ENCODE assay signal across 8 cellular contexts in the genomic region with DNA sequence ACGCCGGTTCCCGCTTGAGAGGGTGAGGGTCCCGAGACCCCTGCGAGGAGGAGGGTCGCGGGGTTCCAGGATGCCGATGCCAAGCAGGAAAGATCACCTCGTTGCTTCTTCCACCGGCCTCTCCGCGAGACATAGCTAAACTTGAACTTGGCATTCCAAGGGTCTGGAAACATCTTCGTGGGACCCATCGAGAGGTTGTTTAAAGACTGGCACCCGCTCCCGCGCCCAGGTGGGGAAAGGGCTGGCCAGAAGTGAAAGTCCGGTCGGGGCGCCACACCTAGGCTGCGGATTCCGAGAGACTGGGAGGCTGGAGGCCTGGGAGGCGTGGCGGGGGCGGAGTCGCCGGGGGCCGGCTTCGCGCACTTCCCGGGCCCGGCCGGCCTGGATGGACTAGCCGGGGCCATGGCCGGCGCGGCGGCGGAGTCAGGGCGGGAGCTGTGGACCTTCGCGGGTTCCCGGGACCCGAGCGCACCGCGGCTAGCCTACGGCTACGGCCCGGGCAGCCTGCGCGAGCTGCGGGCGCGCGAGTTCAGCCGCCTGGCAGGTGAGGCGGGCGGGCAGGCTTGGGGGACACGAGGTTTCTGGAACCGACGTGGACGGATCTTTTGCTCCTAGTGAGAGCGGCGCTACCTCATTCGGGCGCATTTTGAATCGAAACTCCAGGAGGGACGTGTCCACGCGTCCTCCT. TPM values are rescaled to one million over a fixed set of nuclear protein-coding genes. Genes with fewer than 3 reads are reported as not detected.
A peak's percentile ranks its signal among the peaks of the same experiment; 100 is the strongest.
DNase-seq lines count a peak whose midpoint lies in the region; ATAC-seq and TF ChIP-seq lines count a peak whose summit lies in the region.

Gene MOCOS (plus strand): TSS at position 360 of the 688 bp plus-strand sequence. CDS start 43 bp downstream, at position 403.

- peaks cover 5 to 7% (median 5%) of the 10 kb centered on the region in 3 experiments; a peak in 6 of 7 replicates for H3K36me3 Mint-ChIP-seq in H9 (ENCODE audit: insufficient read depth in 1 of 3, low read depth in 3 of 3)

- H3K27ac Mint-ChIP-seq in H9 = no peak within 1 kb of the TSS; a peak in 1 of 7 replicates

- no peak within 1 kb of the TSS for H2AFZ ChIP-seq in H9 (ENCODE audit: low read length)

- H3K79me1 ChIP-seq in H9 (ENCODE audit: insufficient read depth, low read depth, low read length, poor library complexity, severe bottlenecking) = no peaks in the 10 kb centered on the region

- H3K27ac ChIP-seq in H9 (ENCODE audit: insufficient read length, low read depth, low read length) = no peak within 1 kb of the TSS
- peak within 1 kb of the TSS; percentile 18 for H3K27ac ChIP-seq in epithelial cell of prostate

- H3K9me3 Mint-ChIP-seq in H9 = no peaks in the 10 kb centered on the region; a peak in 1 of 5 replicates

- H3K4me1 Mint-ChIP-seq in H9 = peaks cover 31 to 37% of the 10 kb centered on the region in 2 experiments

- H3K4ac ChIP-seq in H9 (ENCODE audit: low read depth, low read length) = no peak within 1 kb of the TSS

- no peak for ATAC-seq in GM19467 (IDR thresholded peaks at IDR 0.05; ENCODE audit: unreplicated experiment)

- H3K4me1 ChIP-seq in H9 (ENCODE audit: insufficient read depth, low read length) = peaks cover 4% of the 10 kb centered on the region; the same call in 1 of the 2 replicates
- H3K4me1 ChIP-seq in mononuclear cell (ENCODE audit: insufficient read depth, low read length) = peaks cover 15% of the 10 kb centered on the region

- H3K79me2 ChIP-seq in H9 (ENCODE audit: insufficient read depth, low read length) = peaks cover 3% of the 10 kb centered on the region; the same call in 1 of the 2 replicates

- H3K56ac ChIP-seq in H9 (ENCODE audit: insufficient read length, low read depth, low read length) = no peak within 1 kb of the TSS

- no peak within 1 kb of the TSS for H2BK120ac ChIP-seq in H9 (ENCODE audit: low read depth, low read length, poor library complexity, severe bottlenecking)

- no peak within 1 kb of the TSS for H2BK5ac ChIP-seq in H9 (ENCODE audit: insufficient read length, low read length)

- H3K4me3 ChIP-seq in GM06990 (replicated peaks; ENCODE audit: low read depth, low read length) = peak within 1 kb of the TSS; percentile 65
- H3K4me3 ChIP-seq in NB4 (ENCODE audit: low read depth, low read length) = peak within 1 kb of the TSS; percentile 16
- H3K4me3 ChIP-seq in mononuclear cell (ENCODE audit: low read length) = peak within 1 kb of the TSS; percentile 52

- H2BK20ac ChIP-seq in H9 (ENCODE audit: low read depth, low read length, poor library complexity, severe bottlenecking) = no peak within 1 kb of the TSS

- TF ChIP-seq POLR2A in NB4 (IDR thresholded peaks at IDR 0.05; ENCODE audit: extremely low read depth, insufficient read length) = no peak

- H3K27me3 Mint-ChIP-seq in H9 (ENCODE audit: low read depth) = peaks cover 53% of the 10 kb centered on the region

- H2BK15ac ChIP-seq in H9 (ENCODE audit: low read depth, low read length) = no peak within 1 kb of the TSS

- peak within 1 kb of the TSS; percentile 92 for H3K14ac ChIP-seq in H9 (ENCODE audit: insufficient read depth, low read length)

- no peak within 1 kb of the TSS for H4K91ac ChIP-seq in H9 (ENCODE audit: insufficient read length, low read depth, low read length)

- H3K23ac ChIP-seq in H9 (ENCODE audit: insufficient read length, low read depth, low read length) = no peak within 1 kb of the TSS

- no peak within 1 kb of the TSS for H3T11ph ChIP-seq in H9 (ENCODE audit: low read length)

- H3K36me3 ChIP-seq in GM06990 (ENCODE audit: control insufficient read depth, insufficient read depth, low read length) = no peaks in the 10 kb centered on the region

- H3K18ac ChIP-seq in H9 (ENCODE audit: insufficient read length, low read depth, low read length) = peak within 1 kb of the TSS; percentile 56

- peaks cover 11% of the 10 kb centered on the region for H3K23me2 ChIP-seq in H9 (ENCODE audit: insufficient read length, low read depth, low read length, poor library complexity, severe bottlenecking)

- no peak within 1 kb of the TSS for H4K8ac ChIP-seq in H9 (replicated peaks; ENCODE audit: insufficient read length, low read depth, low read length)

- no peak within 1 kb of the TSS for H2AK5ac ChIP-seq in H9 (ENCODE audit: insufficient read length, low read length)

- no peak within 1 kb of the TSS for H2BK12ac ChIP-seq in H9 (ENCODE audit: insufficient read length, low read depth, low read length)

- H3K27me3 ChIP-seq in GM06990 (replicated peaks; ENCODE audit: control insufficient read depth, insufficient read depth, low read length) = no peaks in the 10 kb centered on the region
- peaks cover 5% of the 10 kb centered on the region; the same call in 1 of the 2 replicates for H3K27me3 ChIP-seq in H9 (ENCODE audit: insufficient read depth, low read length)
- peaks cover 27% of the 10 kb centered on the region for H3K27me3 ChIP-seq in mononuclear cell (ENCODE audit: insufficient read depth, low read length)

- H3K4me3 Mint-ChIP-seq in H9 = peak within 1 kb of the TSS; percentile 81 to 90

- peak within 1 kb of the TSS; percentile 76 for H3K9ac ChIP-seq in H9 (ENCODE audit: extremely low read depth, insufficient read length, low read length)

- peak within 1 kb of the TSS; percentile 59 for H3K4me2 ChIP-seq in H9 (ENCODE audit: insufficient read depth, insufficient read length, low read length)

- H3K9me3 ChIP-seq in H9 (ENCODE audit: control insufficient read depth, low read depth, low read length) (no peaks in the 10 kb centered on the region), mononuclear cell (ENCODE audit: low read depth, low read length) (no peaks in the 10 kb centered on the region)

- DNase-seq in GM06990 (ENCODE audit: extremely low read depth, insufficient read length) = peak; percentile 47
- peak; percentile 85 for DNase-seq in H9
- peak; percentile 9 for DNase-seq in NB4 (ENCODE audit: low read depth)
- DNase-seq in activated CD8-positive, alpha-beta memory T cell treated with anti-CD3 and anti-CD28 coated beads for 24 hours = peak; percentile 76
- DNase-seq in epithelial cell of prostate (ENCODE audit: low read depth, low spot score) = no peak
- DNase-seq in stromal cell of bone marrow (ENCODE audit: low read depth) = peak; percentile 48

- H4K20me1 ChIP-seq in H9 (ENCODE audit: control insufficient read depth, insufficient read depth, insufficient read length) = no peaks in the 10 kb centered on the region

- no CpG with 5 or more reads among the region's 71 CpGs for WGBS in H9 (ENCODE audit: extremely low coverage, insufficient read length, low lambda C conversion rate)

- TF ChIP-seq CTCF in GM06990 (IDR thresholded peaks at IDR 0.05; ENCODE audit: insufficient read depth, low read length, poor library complexity, severe bottlenecking) = no peak
- TF ChIP-seq CTCF in H9 (conservative IDR thresholded peaks at IDR 0.05) = no peak
- no peak for TF ChIP-seq CTCF in NB4 (IDR thresholded peaks at IDR 0.05; ENCODE audit: low read depth, low read length)

- no peak within 1 kb of the TSS for H4K5ac ChIP-seq in H9 (ENCODE audit: insufficient read length, low read depth, low read length)

RNA-seq across cellular contexts. Expression of gene MOCOS, which starts in this region (rescaled TPM):
- total RNA-seq in H9 (2021) = 5.2 and 6.0 TPM in 2 replicates
- under 0.01 TPM for total RNA-seq in mononuclear cell
